In the genomic region with DNA sequence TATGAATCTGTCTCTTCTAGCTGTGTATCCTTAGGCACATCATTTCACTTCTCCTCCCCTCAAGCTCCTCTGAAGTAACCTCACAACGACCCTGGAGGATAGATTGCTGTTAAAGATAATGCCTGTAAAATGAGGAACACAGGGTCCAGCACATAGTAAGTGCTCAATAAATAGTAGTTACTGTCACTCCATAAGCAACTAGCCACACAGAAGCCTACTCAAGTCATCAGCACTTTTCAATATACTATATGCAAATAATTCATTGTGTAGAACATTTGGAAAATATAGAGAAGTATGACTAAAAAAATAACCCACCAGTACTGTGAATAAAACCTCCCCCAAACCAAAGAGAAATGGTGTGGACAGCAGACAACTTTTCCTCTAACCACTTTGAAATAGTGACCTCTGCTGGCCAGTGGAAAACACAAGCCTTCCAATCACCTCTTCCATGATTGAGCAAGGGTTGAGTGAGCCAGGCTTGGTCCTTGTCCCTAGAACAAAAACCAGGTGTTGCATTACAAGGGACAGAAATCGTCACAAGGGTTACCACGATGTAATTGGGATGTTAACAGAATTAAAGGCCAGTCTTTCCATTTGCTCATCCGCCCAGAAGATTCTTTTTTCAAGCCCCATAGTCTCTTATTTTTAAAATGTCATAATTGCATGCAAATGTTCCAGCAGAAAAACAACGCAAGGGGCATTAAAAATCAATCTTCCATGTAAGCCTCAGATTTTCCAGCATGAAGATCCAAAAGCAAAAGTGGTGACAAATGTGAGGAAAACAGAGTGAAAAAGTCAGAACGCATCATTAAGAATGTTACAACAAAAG, we compare ENCODE assay signal across 10 cellular contexts. TPM values are rescaled to one million over a fixed set of nuclear protein-coding genes. Genes with fewer than 3 reads are reported as not detected.
A peak's percentile ranks its signal among the peaks of the same experiment; 100 is the strongest.
DNase-seq lines count a peak whose midpoint lies in the region; ATAC-seq, FAIRE-seq and TF ChIP-seq lines count a peak whose summit lies in the region.
"Had no signal": no experiment of that assay in that cellular context is flagged by ENCODE, and none has a peak within 500 bp of the region (broad histone marks: within the 10 kb centered on the region; RNA-seq: fewer than 3 reads in every experiment).

No MANE protein-coding gene starts in this region.

- H3K9ac ChIP-seq in H9 (ENCODE audit: extremely low read depth, insufficient read length, low read length) (no peak overlapping the region), mammary epithelial cell (ENCODE audit: insufficient read depth, low read length) (no peak overlapping the region)

- H2BK120ac ChIP-seq in H9 (ENCODE audit: low read depth, low read length, poor library complexity, severe bottlenecking): no peak overlapping the region

- no peak overlapping the region for H3T11ph ChIP-seq in H9 (ENCODE audit: low read length)

- H3K4me3 ChIP-seq in mammary epithelial cell (replicated peaks in 1 of 3; ENCODE audit: insufficient read depth in 1 of 3, low read depth in 2 of 3, low read length in 3 of 3): no peak overlapping the region

- TF ChIP-seq CTCF in H9 (conservative IDR thresholded peaks at IDR 0.05) (peak; percentile 86), mammary epithelial cell (conservative IDR thresholded peaks at IDR 0.05 in 1 of 2, IDR thresholded peaks at IDR 0.05 in 1 of 2; ENCODE audit: extremely low read depth in 1 of 2, insufficient read depth in 1 of 2, low read depth in 1 of 2, low read length in 2 of 2) (peak; percentile 66 to 72)

- no TSS peak for BruUV-seq in mammary epithelial cell (replicated peaks; lab: Mats Ljungman, UMichigan)

- FAIRE-seq in urothelium cell line (lab: Jason Lieb, UNC): no peak

- H3K4me1 Mint-ChIP-seq in H9 (peaks cover 4 to 5% of the 10 kb centered on the region in 2 experiments), T-helper 17 cell (peaks cover 7% of the 10 kb centered on the region)
- H3K4me1 Mint-ChIP-seq: naive B cell had no signal

- H2AFZ ChIP-seq in H9 (ENCODE audit: low read length) (no peak overlapping the region), mammary epithelial cell (ENCODE audit: low read depth, low read length) (no peak overlapping the region)

- H3K4me2 ChIP-seq in H9 (ENCODE audit: insufficient read depth, insufficient read length, low read length) (no peak overlapping the region), mammary epithelial cell (ENCODE audit: insufficient read depth, low read depth, low read length) (no peak overlapping the region)

- H3K27ac Mint-ChIP-seq in H9 (no peak overlapping the region), T-helper 17 cell (no peak overlapping the region)
- H3K27ac Mint-ChIP-seq: naive B cell had no signal

- DNase-seq in Caki2 (ENCODE audit: low read depth): peak; percentile 43
- DNase-seq in H9: peak; percentile 60
- DNase-seq in NCI-H774 (lab: John Stamatoyannopoulos, UW): peak; percentile 21
- peak; percentile 38 for DNase-seq in mammary epithelial cell
- peak; percentile 52 for DNase-seq in left lobe of liver (ENCODE audit: low spot score)
- peak; percentile 52 for DNase-seq in urothelium cell line (ENCODE audit: low spot score)
- no peak for DNase-seq in T-helper 17 cell
- DNase-seq: naive B cell had no signal

- intact Hi-C loops in mammary epithelial cell (cut with micrococcal nuclease): loop anchor here (1.0 to 2.0 kb wide), 2 partner anchors 269 to 310 kb away; no protein-coding TSS in a partner anchor

- no peak overlapping the region for H4K8ac ChIP-seq in H9 (replicated peaks; ENCODE audit: insufficient read length, low read depth, low read length)

- H3K27me3 ChIP-seq in H9 (ENCODE audit: insufficient read depth, low read length) (no peaks in the 10 kb centered on the region), mammary epithelial cell (ENCODE audit: insufficient read depth, low read length) (no peaks in the 10 kb centered on the region)

- in situ Hi-C loops in Caki2 (cut with HindIII; ENCODE audit: low pct_unique_long_range_greater_than_20kb, low sequenced_read_pairs): no loop called here
- in situ Hi-C loops in mammary epithelial cell (cut with MboI; ENCODE audit: low sequenced_read_pairs in 2 of 2): loop anchor here in 1 of 2 donors (25.0 kb wide), 1 partner anchor 267 kb away; no protein-coding TSS in a partner anchor

- H3K23me2 ChIP-seq in H9 (ENCODE audit: insufficient read length, low read depth, low read length, poor library complexity, severe bottlenecking): no peaks in the 10 kb centered on the region

- H3K27me3 Mint-ChIP-seq in H9 (ENCODE audit: low read depth) (peaks cover 7% of the 10 kb centered on the region), T-helper 17 cell (no peaks in the 10 kb centered on the region)
- H3K27me3 Mint-ChIP-seq: naive B cell had no signal

- H3K79me2 ChIP-seq in H9 (ENCODE audit: insufficient read depth, low read length) (no peaks in the 10 kb centered on the region), mammary epithelial cell (ENCODE audit: insufficient read depth, low read length) (no peaks in the 10 kb centered on the region)

- H3K14ac ChIP-seq in H9 (ENCODE audit: insufficient read depth, low read length): no peak overlapping the region

- no peak overlapping the region for H4K5ac ChIP-seq in H9 (ENCODE audit: insufficient read length, low read depth, low read length)

- H3K4me3 Mint-ChIP-seq in H9: no peak overlapping the region
- no peak overlapping the region for H3K4me3 Mint-ChIP-seq in T-helper 17 cell
- H3K4me3 Mint-ChIP-seq: naive B cell had no signal

- no peak overlapping the region for H3K4ac ChIP-seq in H9 (ENCODE audit: low read depth, low read length)

- H3K4me1 ChIP-seq in H9 (ENCODE audit: insufficient read depth, low read length): no peaks in the 10 kb centered on the region
- H3K4me1 ChIP-seq in mammary epithelial cell (ENCODE audit: insufficient read depth, low read length): no peaks in the 10 kb centered on the region

- no peak overlapping the region for H3K23ac ChIP-seq in H9 (ENCODE audit: insufficient read length, low read depth, low read length)

- no peak overlapping the region for H2BK20ac ChIP-seq in H9 (ENCODE audit: low read depth, low read length, poor library complexity, severe bottlenecking)

- no peak overlapping the region for H3K27ac ChIP-seq in H9 (ENCODE audit: insufficient read length, low read depth, low read length)
- no peak overlapping the region for H3K27ac ChIP-seq in mammary epithelial cell (ENCODE audit: insufficient read depth, low read depth, low read length)

- no peak overlapping the region for H4K91ac ChIP-seq in H9 (ENCODE audit: insufficient read length, low read depth, low read length)

- no peaks in the 10 kb centered on the region for H3K36me3 ChIP-seq in mammary epithelial cell (ENCODE audit: insufficient read depth, low read length)

- no peak overlapping the region for H3K18ac ChIP-seq in H9 (ENCODE audit: insufficient read length, low read depth, low read length)

- WGBS in H9 (ENCODE audit: extremely low coverage, insufficient read length, low lambda C conversion rate): no CpG with 5 or more reads among the region's 6 CpGs
- WGBS in mammary epithelial cell (ENCODE audit: low coverage, missing lambda C conversion rate): 48% methylated on average over 6 of the region's 6 CpGs

- peaks cover 0 to 2% (median 2%) of the 10 kb centered on the region in 3 experiments; a peak in 2 of 7 replicates for H3K36me3 Mint-ChIP-seq in H9 (ENCODE audit: insufficient read depth in 1 of 3, low read depth in 3 of 3)
- H3K36me3 Mint-ChIP-seq in T-helper 17 cell (ENCODE audit: low read depth): peaks cover 2% of the 10 kb centered on the region
- H3K36me3 Mint-ChIP-seq: naive B cell had no signal

- no peak overlapping the region for H3K56ac ChIP-seq in H9 (ENCODE audit: insufficient read length, low read depth, low read length)

- CTCF ChIA-PET in mammary epithelial cell (lab: Charles Lee; ENCODE audit: low non-redundant PET): no interaction called here

- dilution Hi-C loops in mammary epithelial cell (cut with HindIII; ENCODE audit: low sequenced_read_pairs): no loop called here

- no peaks in the 10 kb centered on the region for H3K9me3 ChIP-seq in H9 (ENCODE audit: control insufficient read depth, low read depth, low read length)
- no peaks in the 10 kb centered on the region for H3K9me3 ChIP-seq in mammary epithelial cell (replicated peaks; ENCODE audit: insufficient read depth, low read length)
- H3K9me3 ChIP-seq in T-helper 17 cell (ENCODE audit: control insufficient read depth, low read length, poor library complexity, severe bottlenecking): no peaks in the 10 kb centered on the region

- no peak overlapping the region for H2AK5ac ChIP-seq in H9 (ENCODE audit: insufficient read length, low read length)

- H3K79me1 ChIP-seq in H9 (ENCODE audit: insufficient read depth, low read depth, low read length, poor library complexity, severe bottlenecking): no peaks in the 10 kb centered on the region

- peak; percentile 96 for ATAC-seq in left lobe of liver
- no peak for ATAC-seq in HG02571 (IDR thresholded peaks at IDR 0.05; ENCODE audit: unreplicated experiment)
- ATAC-seq in T-helper 17 cell: no peak

- H2BK5ac ChIP-seq in H9 (ENCODE audit: insufficient read length, low read length): no peak overlapping the region

- H2BK12ac ChIP-seq in H9 (ENCODE audit: insufficient read length, low read depth, low read length): no peak overlapping the region

- no peak overlapping the region for H2BK15ac ChIP-seq in H9 (ENCODE audit: low read depth, low read length)

- H3K9me3 Mint-ChIP-seq in H9: peaks cover 0 to 2% of the 10 kb centered on the region in 2 experiments; a peak in 1 of 5 replicates
- H3K9me3 Mint-ChIP-seq: naive B cell had no signal

- H4K20me1 ChIP-seq in H9 (ENCODE audit: control insufficient read depth, insufficient read depth, insufficient read length) (no peaks in the 10 kb centered on the region), mammary epithelial cell (ENCODE audit: insufficient read depth, low read length) (no peaks in the 10 kb centered on the region)

RNA-seq across cellular contexts. Expression of a gene that starts 15.7 kb away (rescaled TPM):
- total RNA-seq in Caki2 (2014; rRNA removed; shearing (Covaris generic); ENCODE audit: low replicate concordance): 0.03 and 0.26 TPM in 2 replicates
- total RNA-seq in H9 (2021) (0.11 and 0.28 TPM in 2 replicates), mammary epithelial cell (not detected), left lobe of liver (not detected), T-helper 17 cell (not detected)
- polyA plus RNA-seq in mammary epithelial cell: not detected
- polyA minus RNA-seq in mammary epithelial cell: not detected
- total RNA-seq: T-helper 1 cell treated with Interleukin-12 subunit alpha and Interleukin-12 subunit beta and Interleukin-4 antibody, amounts not matched to agents 30 ng/mL and 1 ng/mL, for 36 hours had no signal

Comparison
In these comparisons a context has a peak if more than half of its experiments do, and no peak if none do; other contexts are left out.
1. DNase-seq: peak in Caki2 (single experiment), H9 (single experiment), NCI-H774 (single experiment), mammary epithelial cell (single experiment), left lobe of liver (single experiment) and urothelium cell line (single experiment); none in T-helper 17 cell (0 of 3).